ENCODE assay signal across 11 cellular contexts in the genomic region with DNA sequence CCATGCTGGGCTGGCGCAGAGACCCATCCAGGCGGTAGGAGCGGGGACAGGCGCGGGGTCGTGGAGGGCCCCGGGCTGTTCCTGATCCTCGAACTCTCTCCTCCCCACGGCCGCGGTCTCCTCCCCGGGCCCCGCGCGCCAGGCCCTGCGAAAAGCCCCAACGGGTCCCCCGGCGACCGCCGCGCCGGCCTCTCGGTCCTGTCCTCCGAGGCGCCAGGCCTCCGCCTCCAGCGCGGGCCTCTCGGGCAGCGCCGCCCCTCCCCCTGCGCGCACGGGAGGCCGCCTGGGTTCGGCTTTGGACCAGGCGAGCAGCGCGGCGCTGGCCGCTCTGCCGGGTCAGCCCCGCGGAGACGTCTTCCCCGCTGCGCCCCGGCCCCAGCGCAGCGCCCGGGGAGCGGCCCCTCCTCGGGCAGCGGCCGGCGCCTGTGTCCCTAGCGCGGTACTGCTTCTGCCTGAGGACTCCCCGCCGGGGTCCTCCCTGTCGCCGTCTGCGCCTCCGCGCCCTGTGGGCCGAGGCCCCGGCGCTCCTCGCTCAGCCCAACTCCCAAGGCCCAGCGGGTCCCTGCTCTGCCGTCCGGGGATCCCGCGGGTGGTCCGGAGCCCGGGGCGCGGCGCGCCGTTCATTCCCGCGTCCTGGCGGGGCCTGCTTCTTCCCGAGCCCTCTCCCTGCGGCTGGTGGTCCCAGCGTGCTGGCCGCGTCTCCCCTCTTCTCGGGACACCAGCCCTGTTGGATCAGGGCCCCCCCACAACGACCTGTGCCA. TPM values are rescaled to one million over a fixed set of nuclear protein-coding genes. Genes with fewer than 3 reads are reported as not detected.
DNase-seq lines count a peak whose midpoint lies in the region; ATAC-seq and TF ChIP-seq lines count a peak whose summit lies in the region.
"Had no signal": no experiment of that assay in that cellular context is flagged by ENCODE, and none has a peak within 500 bp of the region (broad histone marks: within the 10 kb centered on the region; RNA-seq: fewer than 3 reads in every experiment).

No MANE protein-coding gene starts in this region.

- no peak for ATAC-seq in foreskin keratinocyte
- ATAC-seq in GM21526 (IDR thresholded peaks at IDR 0.05; ENCODE audit: low FRiP score, unreplicated experiment): no peak

- no peaks in the 10 kb centered on the region for H3K9me2 ChIP-seq in hepatocyte (replicated peaks; ENCODE audit: insufficient read depth)

- peak; percentile 11 for DNase-seq in NCI-H748 (lab: John Stamatoyannopoulos, UW; ENCODE audit: unreplicated experiment)
- DNase-seq in NCI-H748 treated with DMSO at 0.1 percent for 48 hours (lab: John Stamatoyannopoulos, UW): no peak
- peak; percentile 44 for DNase-seq in hepatocyte (ENCODE audit: low spot score)
- peak; percentile 78 for DNase-seq in neural progenitor cell (ENCODE audit: low spot score)
- peak in 1 of 2 donors; percentile 92 for DNase-seq in vagina (ENCODE audit: extremely low spot score in 2 of 2)
- no peak for DNase-seq in foreskin fibroblast
- DNase-seq in foreskin keratinocyte: no peak
- DNase-seq: dermis blood vessel endothelial cell, NCI-H2107 had no signal

- H3K4me1 ChIP-seq in hepatocyte (ENCODE audit: insufficient read depth) (peaks cover 6% of the 10 kb centered on the region), neural progenitor cell (no peaks in the 10 kb centered on the region), vagina (no peaks in the 10 kb centered on the region), foreskin keratinocyte (no peaks in the 10 kb centered on the region)

- H3F3A ChIP-seq in neural progenitor cell (ENCODE audit: low read depth): peaks cover 14% of the 10 kb centered on the region

- H3K36me3 Mint-ChIP-seq in neural progenitor cell: peaks cover 18% of the 10 kb centered on the region

- H3K79me2 ChIP-seq in hepatocyte: no peaks in the 10 kb centered on the region
- H3K79me2 ChIP-seq in neural progenitor cell (ENCODE audit: low read depth): no peaks in the 10 kb centered on the region

- H3K4me3 Mint-ChIP-seq in neural progenitor cell: peak overlapping the region; percentile 81

- WGBS in hepatocyte (ENCODE audit: low lambda C conversion rate, missing lambda C conversion rate): 11% methylated on average over 43 of the region's 92 CpGs

- no peak overlapping the region for H3K27ac ChIP-seq in hepatocyte
- no peak overlapping the region for H3K27ac ChIP-seq in neural progenitor cell
- H3K27ac ChIP-seq in vagina: no peak overlapping the region
- H3K27ac ChIP-seq in foreskin keratinocyte: no peak overlapping the region
- H3K27ac ChIP-seq: 22Rv1 had no signal

- peaks cover 32% of the 10 kb centered on the region for H3K27me3 ChIP-seq in hepatocyte
- peaks cover 63% of the 10 kb centered on the region for H3K27me3 ChIP-seq in neural progenitor cell
- H3K27me3 ChIP-seq in vagina: no peaks in the 10 kb centered on the region
- peaks cover 21% of the 10 kb centered on the region for H3K27me3 ChIP-seq in foreskin keratinocyte

- no peak overlapping the region for H3K9ac ChIP-seq in neural progenitor cell

- TF ChIP-seq CTCF in hepatocyte (IDR thresholded peaks at IDR 0.05; ENCODE audit: poor library complexity) (no peak), neural progenitor cell (IDR thresholded peaks at IDR 0.05) (no peak), vagina (IDR thresholded peaks at IDR 0.05) (no peak), foreskin fibroblast (IDR thresholded peaks at IDR 0.05; ENCODE audit: low read depth, low read length) (no peak), foreskin keratinocyte (conservative IDR thresholded peaks at IDR 0.05) (no peak)

- peaks cover 8% of the 10 kb centered on the region for H3K27me3 Mint-ChIP-seq in neural progenitor cell (ENCODE audit: insufficient read depth, low read depth)

- H3K4me3 ChIP-seq in hepatocyte (peak overlapping the region; percentile 16), neural progenitor cell (peak overlapping the region; percentile 51), vagina (peak overlapping the region; percentile 16 to 31), foreskin fibroblast (ENCODE audit: low read depth in 1 of 2, low read length in 2 of 2) (no peak overlapping the region)

- no peak for TF ChIP-seq POLR2A in vagina (IDR thresholded peaks at IDR 0.05)

- no peak overlapping the region for H3K27ac Mint-ChIP-seq in neural progenitor cell

- peaks cover 4% of the 10 kb centered on the region for H3K9me3 ChIP-seq in hepatocyte (ENCODE audit: low read depth)
- H3K9me3 ChIP-seq in neural progenitor cell (ENCODE audit: low read depth): peaks cover 4% of the 10 kb centered on the region
- no peaks in the 10 kb centered on the region for H3K9me3 ChIP-seq in vagina

- H3K4me2 ChIP-seq in hepatocyte (peak overlapping the region; percentile 85), neural progenitor cell (peak overlapping the region; percentile 83)

- intact Hi-C loops in vagina (cut with DNase I): no loop called here

- peaks cover 12% of the 10 kb centered on the region for H3K4me1 Mint-ChIP-seq in neural progenitor cell

- peaks cover 19% of the 10 kb centered on the region for H3K9me3 Mint-ChIP-seq in neural progenitor cell

- peak overlapping the region; percentile 78 for H2AFZ ChIP-seq in hepatocyte
- H2AFZ ChIP-seq in neural progenitor cell (replicated peaks): peak overlapping the region; percentile 97

- H3K36me3 ChIP-seq in hepatocyte (replicated peaks; ENCODE audit: insufficient read depth, low read depth) (no peaks in the 10 kb centered on the region), neural progenitor cell (no peaks in the 10 kb centered on the region), vagina (no peaks in the 10 kb centered on the region)

- H4K20me1 ChIP-seq in hepatocyte (ENCODE audit: insufficient read depth, poor library complexity, severe bottlenecking): no peaks in the 10 kb centered on the region
- no peaks in the 10 kb centered on the region for H4K20me1 ChIP-seq in neural progenitor cell (ENCODE audit: low read depth)

RNA-seq across cellular contexts. Expression of a gene that starts 13.4 kb away (rescaled TPM):
- total RNA-seq in hepatocyte (0.84 and 5.1 TPM in 2 replicates), neural progenitor cell (ENCODE audit: low replicate concordance) (1.3 TPM in 1 of 2 replicates, not detected in the other), vagina (3.7 TPM), foreskin keratinocyte (0.04 TPM in 1 of 2 replicates, not detected in the other)
- polyA plus RNA-seq in hepatocyte (1.1 and 2.7 TPM in 2 replicates), foreskin keratinocyte (0.03 and 0.07 TPM in 2 replicates)

RNA-seq across cellular contexts. Expression of a gene that starts 50.1 kb away (rescaled TPM):
- total RNA-seq in hepatocyte: 28.4 and 29.9 TPM in 2 replicates
- polyA plus RNA-seq in hepatocyte: 17.9 and 21.7 TPM in 2 replicates
- 20.3 and 41.1 TPM in 2 replicates for total RNA-seq in neural progenitor cell (ENCODE audit: low replicate concordance)
- 31.9 TPM for total RNA-seq in vagina
- 8.3 and 9.5 TPM in 2 replicates for total RNA-seq in foreskin keratinocyte
- polyA plus RNA-seq in foreskin keratinocyte: 3.0 and 3.9 TPM in 2 replicates

Comparison
In these comparisons a context has a peak if more than half of its experiments do, and no peak if none do; other contexts are left out.
1. DNase-seq: peak in NCI-H748 (single experiment), hepatocyte (single experiment) and neural progenitor cell (single experiment); none in NCI-H748 treated with DMSO at 0.1 percent for 48 hours (single experiment), foreskin fibroblast (0 of 2) and foreskin keratinocyte (0 of 2).
2. H3K4me3 ChIP-seq: peak in hepatocyte (single experiment), neural progenitor cell (single experiment) and vagina (2 of 2); none in foreskin fibroblast (0 of 2).